25 cellular contexts compared by ENCODE assay signal in genomic region chrX:71175531-71175930, GRCh38.
"Had no signal": no experiment of that assay in that cellular context is flagged by ENCODE, and none has a peak within 500 bp of the region (broad histone marks: within the 10 kb centered on the region; RNA-seq: fewer than 3 reads in every experiment).

No MANE protein-coding gene starts in this region.

- H3K27me3 ChIP-seq: suprapubic skin, testis, thyroid gland, tibial artery, transverse colon, upper lobe of left lung, upper lobe of right lung, uterus, vagina had no signal

- H3K36me3 ChIP-seq: stomach, suprapubic skin, thoracic aorta, thyroid gland, tibial artery, tibial nerve, transverse colon, upper lobe of left lung, upper lobe of right lung, uterus, vagina had no signal

- H3K4me1 ChIP-seq: suprapubic skin, tibial artery, tibial nerve, transverse colon, upper lobe of left lung, upper lobe of right lung, uterus, vagina had no signal

- H3K9me3 ChIP-seq: stomach, suprapubic skin, testis, thoracic aorta, thyroid gland, tibial artery, tibial nerve, transverse colon, upper lobe of left lung, upper lobe of right lung, uterus, vagina had no signal

- H3K4me3 ChIP-seq: stomach, suprapubic skin, testis, thoracic aorta, thyroid gland, tibial artery, tibial nerve, transverse colon, upper lobe of left lung, upper lobe of right lung, uterus, vagina had no signal

- DNase-seq: stimulated activated CD4-positive, alpha-beta T cell treated with anti-CD3 and anti-CD28 coated beads, Interleukin-2, amount 100 ng/mL, for 24 hours; stimulated activated CD4-positive, alpha-beta T cell treated with anti-CD3 and anti-CD28 coated beads, Interleukin-2, amount 100 ng/mL, for 48 hours; stimulated activated CD4-positive, alpha-beta T cell treated with anti-CD3 and anti-CD28 coated beads, Interleukin-4, amount 100 ng/mL, for 1 hour; stimulated activated CD4-positive, alpha-beta T cell treated with anti-CD3 and anti-CD28 coated beads, Interleukin-4, amount 100 ng/mL, for 24 hours; stimulated activated CD4-positive, alpha-beta T cell treated with anti-CD3 and anti-CD28 coated beads, Interleukin-4, amount 100 ng/mL, for 4 hours; stimulated activated CD8-positive, alpha-beta memory T cell treated with anti-CD3 and anti-CD28 coated beads, Interleukin-4, amount 100 ng/mL, for 48 hours; stimulated activated naive B cell treated with anti-CD40 and anti-IgM and Interleukin-4, amounts not matched to agents 10 μg/mL and 1 μg/mL and 100 μg/mL, for 72 hours; stimulated activated naive CD4-positive, alpha-beta T cell; stimulated activated naive CD8-positive, alpha-beta T cell treated with anti-CD3 and anti-CD28 coated beads, Interleukin-15, amount 100 ng/mL, for 72 hours; stimulated activated naive CD8-positive, alpha-beta T cell treated with anti-CD3 and anti-CD28 coated beads, Interleukin-15, Interleukin-2, amounts not matched to agents 100 U/mL and 50 U/mL, for 24 hours; stomach; substantia nigra; testis; thyroid gland; tibial artery; transverse colon; upper lobe of left lung; upper lobe of right lung; uterus had no signal

- ATAC-seq: stimulated activated effector memory CD8-positive, alpha-beta T cell treated with anti-CD3 and anti-CD28 coated beads, Interleukin-12 subunit alpha, Interleukin-12 subunit beta, amount 100 ng/mL, for 72 hours; stimulated activated memory B cell treated with anti-CD40 and anti-IgM and Interleukin-4, amounts not matched to agents 10 μg/mL and 1 μg/mL and 100 μg/mL, for 72 hours; stimulated activated naive B cell treated with anti-CD40 and anti-IgM and Interleukin-4, amounts not matched to agents 10 μg/mL and 1 μg/mL and 100 μg/mL, for 72 hours; stimulated activated naive CD8-positive, alpha-beta T cell treated with anti-CD3 and anti-CD28 coated beads, Interleukin-15, Interleukin-2, amounts not matched to agents 100 U/mL and 50 U/mL, for 24 hours; upper lobe of right lung had no signal

- H3K27ac ChIP-seq: stomach, suprapubic skin, testis, thoracic aorta, thyroid gland, tibial artery, tibial nerve, transverse colon, upper lobe of left lung, upper lobe of right lung, uterus, vagina had no signal
